ENCODE assay signal across 2 cellular contexts in the genomic region with DNA sequence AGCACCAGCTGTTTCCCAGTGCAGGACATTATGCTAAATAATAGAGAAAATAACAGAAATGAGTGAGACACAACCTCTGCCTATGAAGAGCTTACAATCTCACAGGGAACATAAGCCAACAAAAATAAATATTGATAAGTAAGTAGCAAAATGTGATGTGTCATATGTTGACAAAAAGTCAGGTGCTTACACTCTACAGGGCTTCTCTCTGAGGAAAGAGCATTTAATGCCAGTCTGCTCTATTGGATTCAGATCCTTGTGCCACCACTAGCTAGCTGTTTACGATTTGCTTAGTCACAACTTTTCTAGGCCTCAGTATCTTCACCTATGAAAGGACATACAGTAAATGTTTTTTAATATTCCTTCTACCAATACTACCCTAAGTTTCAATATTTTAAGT.
TF ChIP-seq lines count a peak whose summit lies in the region.

No MANE protein-coding gene starts in this region.

TF ChIP-seq in SK-N-SH, 30 proteins besides CTCF, POLR2A, EP300 and RAD21 (continued from another document):
- TF ChIP-seq, protein P1, sequence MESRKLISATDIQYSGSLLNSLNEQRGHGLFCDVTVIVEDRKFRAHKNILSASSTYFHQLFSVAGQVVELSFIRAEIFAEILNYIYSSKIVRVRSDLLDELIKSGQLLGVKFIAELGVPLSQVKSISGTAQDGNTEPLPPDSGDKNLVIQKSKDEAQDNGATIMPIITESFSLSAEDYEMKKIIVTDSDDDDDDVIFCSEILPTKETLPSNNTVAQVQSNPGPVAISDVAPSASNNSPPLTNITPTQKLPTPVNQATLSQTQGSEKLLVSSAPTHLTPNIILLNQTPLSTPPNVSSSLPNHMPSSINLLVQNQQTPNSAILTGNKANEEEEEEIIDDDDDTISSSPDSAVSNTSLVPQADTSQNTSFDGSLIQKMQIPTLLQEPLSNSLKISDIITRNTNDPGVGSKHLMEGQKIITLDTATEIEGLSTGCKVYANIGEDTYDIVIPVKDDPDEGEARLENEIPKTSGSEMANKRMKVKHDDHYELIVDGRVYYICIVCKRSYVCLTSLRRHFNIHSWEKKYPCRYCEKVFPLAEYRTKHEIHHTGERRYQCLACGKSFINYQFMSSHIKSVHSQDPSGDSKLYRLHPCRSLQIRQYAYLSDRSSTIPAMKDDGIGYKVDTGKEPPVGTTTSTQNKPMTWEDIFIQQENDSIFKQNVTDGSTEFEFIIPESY (IDR thresholded peaks at IDR 0.05; ENCODE audit: borderline replicate concordance, low read depth), result no peak
- no peak for TF ChIP-seq TCF12 (IDR thresholded peaks at IDR 0.05)
- TF ChIP-seq NRF1 (IDR thresholded peaks at IDR 0.05; ENCODE audit: low read depth, low read length), result no peak
- TF ChIP-seq YY1 (IDR thresholded peaks at IDR 0.05; ENCODE audit: low read depth), result no peak
- TF ChIP-seq TEAD4 (IDR thresholded peaks at IDR 0.05; ENCODE audit: borderline replicate concordance, insufficient read depth), result no peak
- TF ChIP-seq RXRA (IDR thresholded peaks at IDR 0.05; ENCODE audit: borderline replicate concordance, low read depth), result no peak
- TF ChIP-seq MXI1 (IDR thresholded peaks at IDR 0.05; ENCODE audit: low read depth, low read length), result no peak
- no peak for TF ChIP-seq RCOR1 (IDR thresholded peaks at IDR 0.05; ENCODE audit: low read length)
- TF ChIP-seq USF2 (IDR thresholded peaks at IDR 0.05; ENCODE audit: borderline replicate concordance, low read depth, low read length), result no peak
- TF ChIP-seq NFIC (IDR thresholded peaks at IDR 0.05; ENCODE audit: borderline replicate concordance), result no peak
- TF ChIP-seq, protein P2, sequence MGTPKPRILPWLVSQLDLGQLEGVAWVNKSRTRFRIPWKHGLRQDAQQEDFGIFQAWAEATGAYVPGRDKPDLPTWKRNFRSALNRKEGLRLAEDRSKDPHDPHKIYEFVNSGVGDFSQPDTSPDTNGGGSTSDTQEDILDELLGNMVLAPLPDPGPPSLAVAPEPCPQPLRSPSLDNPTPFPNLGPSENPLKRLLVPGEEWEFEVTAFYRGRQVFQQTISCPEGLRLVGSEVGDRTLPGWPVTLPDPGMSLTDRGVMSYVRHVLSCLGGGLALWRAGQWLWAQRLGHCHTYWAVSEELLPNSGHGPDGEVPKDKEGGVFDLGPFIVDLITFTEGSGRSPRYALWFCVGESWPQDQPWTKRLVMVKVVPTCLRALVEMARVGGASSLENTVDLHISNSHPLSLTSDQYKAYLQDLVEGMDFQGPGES (IDR thresholded peaks at IDR 0.05; ENCODE audit: low read depth, low read length), result no peak
- TF ChIP-seq GABPA (IDR thresholded peaks at IDR 0.05; ENCODE audit: low read depth), result no peak
- no peak for TF ChIP-seq FOSL2 (IDR thresholded peaks at IDR 0.05; ENCODE audit: borderline replicate concordance, low read depth)
- TF ChIP-seq SIN3A (IDR thresholded peaks at IDR 0.05; ENCODE audit: borderline replicate concordance, low read depth, low read length), result no peak
TF ChIP-seq in SK-N-SH: peak in this region for 0.

TF ChIP-seq in SK-N-SH treated with all-trans-retinoic acid at 6 μM for 48 hours, 23 proteins besides CTCF, POLR2A, EP300 and RAD21:
- no peak for TF ChIP-seq TSHZ2 (CRISPR knock-in tag; IDR thresholded peaks at IDR 0.05)
- no peak for TF ChIP-seq RARB (CRISPR knock-in tag; IDR thresholded peaks at IDR 0.05)
- TF ChIP-seq ZC3H10 (CRISPR knock-in tag; IDR thresholded peaks at IDR 0.05), result no peak
- TF ChIP-seq ZFP30 (CRISPR knock-in tag; IDR thresholded peaks at IDR 0.05), result no peak
- no peak for TF ChIP-seq SNAI2 (CRISPR knock-in tag; IDR thresholded peaks at IDR 0.05)
- no peak for TF ChIP-seq TOX (CRISPR knock-in tag; IDR thresholded peaks at IDR 0.05; ENCODE audit: borderline replicate concordance)
- no peak for TF ChIP-seq ZNF70 (CRISPR knock-in tag; IDR thresholded peaks at IDR 0.05)
- TF ChIP-seq PATZ1 (CRISPR knock-in tag; IDR thresholded peaks at IDR 0.05; ENCODE audit: borderline replicate concordance), result no peak
